In genomic region chr20:40251284-40251932, GRCh38 we compare ENCODE assay signal across 9 cellular contexts.
DNase-seq lines count a peak whose midpoint lies in the region; ATAC-seq, FAIRE-seq and TF ChIP-seq lines count a peak whose summit lies in the region.
"Had no signal": no experiment of that assay in that cellular context is flagged by ENCODE, and none has a peak within 500 bp of the region (broad histone marks: within the 10 kb centered on the region; RNA-seq: fewer than 3 reads in every experiment).

No MANE protein-coding gene starts in this region.

- FAIRE-seq in GM12892 (lab: Jason Lieb, UNC) = no peak

- H3K9me3 ChIP-seq in PC-9 (ENCODE audit: insufficient read depth, low read depth) (no peaks in the 10 kb centered on the region), suprapubic skin (no peaks in the 10 kb centered on the region)

- POLR2A ChIA-PET in PC-9 (lab: Charles Lee; ENCODE audit: unreplicated experiment) = no interaction called here

- TF ChIP-seq POLR2A in GM12892 (IDR thresholded peaks at IDR 0.05; ENCODE audit: low read depth, low read length) (no peak), suprapubic skin (IDR thresholded peaks at IDR 0.05) (no peak)

- H3K36me3 ChIP-seq in PC-9 (ENCODE audit: low read depth) (no peaks in the 10 kb centered on the region), suprapubic skin (no peaks in the 10 kb centered on the region)

- H3K4me2 ChIP-seq in PC-9 = no peak overlapping the region

- H3F3A ChIP-seq in PC-9 (ENCODE audit: insufficient read depth, low read depth) = no peaks in the 10 kb centered on the region

- in situ Hi-C loops in ACHN (cut with HindIII; ENCODE audit: low pct_ligation_motif_present, low pct_unique_long_range_greater_than_20kb, low sequenced_read_pairs) = no loop called here

- TF ChIP-seq CTCF in PC-9 (conservative IDR thresholded peaks at IDR 0.05) (peak; percentile 66), foreskin fibroblast (IDR thresholded peaks at IDR 0.05; ENCODE audit: low read depth, low read length) (peak; percentile 65), suprapubic skin (IDR thresholded peaks at IDR 0.05) (no peak)

- WGBS in suprapubic skin = 87% methylated on average over 9 of the region's 9 CpGs

- no peak for TF ChIP-seq EP300 in suprapubic skin (IDR thresholded peaks at IDR 0.05)

- no TSS peak for BruUV-seq in PC-9 (replicated peaks; lab: Mats Ljungman, UMichigan)

- CTCF ChIA-PET in PC-9 (lab: Charles Lee) = no interaction called here

- H3K9me2 ChIP-seq in PC-9 (ENCODE audit: insufficient read depth) = no peaks in the 10 kb centered on the region

- no peaks in the 10 kb centered on the region for H3K4me1 ChIP-seq in PC-9 (replicated peaks; ENCODE audit: insufficient read depth)
- H3K4me1 ChIP-seq in suprapubic skin = peaks cover 20% of the 10 kb centered on the region

- no peak overlapping the region for H3K4me3 ChIP-seq in PC-9
- no peak overlapping the region for H3K4me3 ChIP-seq in foreskin fibroblast (ENCODE audit: low read depth in 1 of 2, low read length in 2 of 2)
- H3K4me3 ChIP-seq in suprapubic skin = no peak overlapping the region

- intact Hi-C loops in PC-9 (cut with micrococcal nuclease; ENCODE audit: unreplicated experiment) = no loop called here

- no peak overlapping the region for H2AFZ ChIP-seq in PC-9

- H4K20me1 ChIP-seq in PC-9 (ENCODE audit: insufficient read depth) = no peaks in the 10 kb centered on the region

- H3K27me3 ChIP-seq in PC-9 (ENCODE audit: insufficient read depth, low read depth) (peaks cover 32% of the 10 kb centered on the region; the same call in 1 of the 2 replicates), suprapubic skin (no peaks in the 10 kb centered on the region)

- no peak for ATAC-seq in GM18517 (IDR thresholded peaks at IDR 0.05; ENCODE audit: unreplicated experiment)
- no peak for ATAC-seq in HG03196 (IDR thresholded peaks at IDR 0.05; ENCODE audit: unreplicated experiment)
- ATAC-seq in GM19455 (IDR thresholded peaks at IDR 0.05; ENCODE audit: unreplicated experiment) = no peak

- no peaks in the 10 kb centered on the region for H3K79me2 ChIP-seq in PC-9 (ENCODE audit: low read depth)

- DNase-seq in ACHN (peak; percentile 47), GM12892 (ENCODE audit: insufficient read length) (peak; percentile 5), PC-9 (no peak), foreskin fibroblast (peak in 1 of 2 donors; percentile 38), suprapubic skin (ENCODE audit: low spot score in 2 of 2) (no peak)
- DNase-seq: activated CD4-positive, alpha-beta T cell treated with anti-CD3 and anti-CD28 coated beads, Interleukin-2, amount 50 U/mL, for 1 hour had no signal

- no peak overlapping the region for H3K27ac ChIP-seq in PC-9
- no peak overlapping the region for H3K27ac ChIP-seq in suprapubic skin

Comparison
In these comparisons a context has a peak if more than half of its experiments do, and no peak if none do; other contexts are left out.
1. DNase-seq: peak in ACHN (single experiment) and GM12892 (single experiment); none in PC-9 (0 of 2) and suprapubic skin (0 of 2).
2. CTCF ChIP-seq: peak in PC-9 (single experiment) and foreskin fibroblast (single experiment); none in suprapubic skin (0 of 2).